Comparison of ENCODE assay signal across 1 cellular context in the genomic region with DNA sequence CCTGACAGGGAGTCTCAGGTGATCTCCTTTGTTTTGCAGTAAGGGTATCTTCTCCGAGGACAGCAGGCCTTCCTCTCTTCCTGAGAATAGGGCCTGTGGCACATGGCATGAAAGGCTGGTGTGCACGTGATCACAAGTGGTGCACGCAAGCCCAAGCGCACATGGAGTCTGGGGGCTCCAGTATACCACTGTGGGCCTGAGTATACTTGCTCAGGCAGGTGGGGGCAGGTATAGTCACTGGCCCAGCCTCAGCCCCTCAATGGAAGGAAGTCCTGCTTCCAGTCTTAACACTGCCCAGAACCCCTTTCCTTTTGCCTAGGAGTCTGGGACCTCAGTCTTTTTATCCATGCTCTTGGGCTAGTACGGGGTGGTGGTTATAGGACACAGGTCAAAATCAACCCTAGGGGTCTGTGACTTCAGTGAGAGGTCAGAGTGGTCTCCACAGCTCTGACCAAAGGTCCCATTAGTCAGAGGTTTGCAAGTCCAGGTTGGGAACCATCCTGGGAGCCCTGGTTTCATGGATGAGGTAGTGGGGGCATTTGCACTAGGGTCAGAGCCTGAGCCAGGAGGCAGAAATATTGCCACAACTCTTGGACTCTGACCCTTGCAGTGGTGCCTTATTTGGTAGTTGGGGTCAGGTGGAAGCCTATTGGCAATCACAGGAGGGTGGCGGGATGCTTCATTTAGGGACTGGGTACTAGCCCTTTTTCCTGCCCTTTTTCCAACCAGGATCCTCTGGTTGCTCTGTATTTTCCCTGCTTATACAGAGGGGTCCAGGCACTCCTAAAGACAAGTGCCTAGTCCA.
TF ChIP-seq lines count a peak whose summit lies in the region.

No MANE protein-coding gene starts in this region.

TF ChIP-seq in K562, 482 proteins besides CTCF, POLR2A, EP300 and RAD21:
- no peak for TF ChIP-seq CBX1 (IDR thresholded peaks at IDR 0.05; ENCODE audit: low read depth)
- TF ChIP-seq ATF3 (IDR thresholded peaks at IDR 0.05): no peak
- no peak for TF ChIP-seq ATF3 (CRISPR knock-in tag; conservative IDR thresholded peaks at IDR 0.05)
- TF ChIP-seq GABPA (tag; conservative IDR thresholded peaks at IDR 0.05; ENCODE audit: low read depth): no peak
- no peak for TF ChIP-seq ZNF24 (IDR thresholded peaks at IDR 0.05)
- TF ChIP-seq TRIM24 (IDR thresholded peaks at IDR 0.05): no peak
- no peak for TF ChIP-seq NR2C2 (CRISPR knock-in tag; IDR thresholded peaks at IDR 0.05)
- TF ChIP-seq NR2C2 (tag; IDR thresholded peaks at IDR 0.05): peak; percentile 3; the same call in 1 of the 2 replicates
- TF ChIP-seq KDM2B (CRISPR knock-in tag; IDR thresholded peaks at IDR 0.05): no peak
- no peak for TF ChIP-seq PHB (CRISPR knock-in tag; IDR thresholded peaks at IDR 0.05)
- no peak for TF ChIP-seq ZNF280B (CRISPR knock-in tag; IDR thresholded peaks at IDR 0.05)
- TF ChIP-seq CBX3 (IDR thresholded peaks at IDR 0.05; ENCODE audit: borderline replicate concordance in 1 of 2, low read length in 2 of 2): peak in 1 of 2 experiments; percentile 4; a peak in 1 of 3 replicates
- peak; percentile 13; the same call in 1 of the 2 replicates for TF ChIP-seq ZFX (CRISPR knock-in tag; IDR thresholded peaks at IDR 0.05)
